15 cellular contexts compared by ENCODE assay signal in the genomic region with DNA sequence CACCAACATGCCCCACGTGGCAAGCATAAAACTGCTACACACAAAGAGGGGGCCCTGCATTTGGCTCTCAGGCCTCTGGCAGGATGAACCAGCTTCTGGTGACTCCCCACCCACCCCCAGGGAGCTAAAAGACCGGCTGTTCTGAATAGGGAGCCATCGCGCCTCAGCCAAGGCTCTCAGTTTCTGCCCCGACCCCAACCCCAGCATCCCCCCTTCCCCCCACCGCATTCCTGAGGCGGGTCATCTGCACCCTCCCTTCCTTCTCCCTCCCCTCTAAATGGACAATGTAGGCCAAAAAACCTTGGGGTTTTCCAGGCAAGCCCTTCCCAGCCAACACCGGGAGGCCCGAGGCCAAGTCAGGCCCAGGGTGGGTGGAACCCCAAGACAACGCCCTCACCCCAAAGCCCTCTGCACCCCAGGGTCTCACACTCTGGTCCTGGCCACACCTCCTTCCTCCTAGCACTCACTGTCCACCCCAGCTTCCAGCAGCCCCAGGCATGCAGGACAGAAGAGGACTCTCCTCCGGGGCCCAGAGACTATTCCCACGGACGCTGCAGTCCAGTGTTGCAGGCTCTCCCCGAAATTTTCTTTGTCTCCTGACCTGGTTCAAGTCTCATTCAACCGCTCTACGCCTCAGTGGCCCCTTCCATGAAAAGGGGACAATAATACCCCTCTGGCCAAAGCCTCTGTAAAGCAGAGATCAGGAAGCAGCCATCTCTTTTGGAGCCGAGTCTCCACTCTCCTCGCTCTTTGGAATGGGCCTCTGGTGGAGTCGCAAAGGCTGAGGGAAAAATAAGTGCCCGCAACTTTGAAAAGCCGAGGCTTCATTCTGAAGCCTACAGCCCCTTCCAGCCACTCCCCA. TPM values are rescaled to one million over a fixed set of nuclear protein-coding genes. Genes with fewer than 3 reads are reported as not detected.
DNase-seq lines count a peak whose midpoint lies in the region; ATAC-seq and TF ChIP-seq lines count a peak whose summit lies in the region.
"Had no signal": no experiment of that assay in that cellular context is flagged by ENCODE, and none has a peak within 500 bp of the region (broad histone marks: within the 10 kb centered on the region; RNA-seq: fewer than 3 reads in every experiment).

No MANE protein-coding gene starts in this region.

- peaks cover 15% of the 10 kb centered on the region for H3K27me3 ChIP-seq in thyroid gland

- H3K9me3 ChIP-seq in thyroid gland: no peaks in the 10 kb centered on the region

- TF ChIP-seq POLR2A in thyroid gland (IDR thresholded peaks at IDR 0.05): no peak

- intact Hi-C loops in thyroid gland (cut with DNase I): no loop called here

- H3K27ac Mint-ChIP-seq in brain (peak overlapping the region in 1 of 5 experiments; percentile 35), nephron (peak overlapping the region in 1 of 3 experiments; percentile 28)
- no peak overlapping the region for H3K27ac Mint-ChIP-seq in activated CD8-positive, alpha-beta T cell treated with anti-CD3 and anti-CD28 coated beads, Interleukin-2, amount 10 ng/mL, durations not matched to agents 7 days and 5 days
- H3K27ac Mint-ChIP-seq: immature natural killer cell had no signal

- H3K4me3 ChIP-seq in thyroid gland (replicated peaks in 1 of 3): peak overlapping the region in 1 of 3 donors; percentile 56

- H3K27me3 Mint-ChIP-seq in brain (peaks cover 77% of the 10 kb centered on the region), nephron (ENCODE audit: low read depth) (peaks cover 83% of the 10 kb centered on the region)
- peaks cover 38% of the 10 kb centered on the region for H3K27me3 Mint-ChIP-seq in activated CD8-positive, alpha-beta T cell treated with anti-CD3 and anti-CD28 coated beads, Interleukin-2, amount 10 ng/mL, durations not matched to agents 7 days and 5 days (ENCODE audit: low read depth)

- peaks cover 73 to 97% of the 10 kb centered on the region in 2 donors for H3K4me1 ChIP-seq in thyroid gland

- TF ChIP-seq CTCF in brain (conservative IDR thresholded peaks at IDR 0.05) (no peak), nephron (IDR thresholded peaks at IDR 0.05; ENCODE audit: unreplicated experiment in 3 of 3) (no peak), thyroid gland (IDR thresholded peaks at IDR 0.05) (no peak)

- no peaks in the 10 kb centered on the region for H3K36me3 ChIP-seq in thyroid gland

- H3K36me3 Mint-ChIP-seq in brain (no peaks in the 10 kb centered on the region), nephron (ENCODE audit: low read depth) (no peaks in the 10 kb centered on the region)
- peaks cover 5% of the 10 kb centered on the region for H3K36me3 Mint-ChIP-seq in activated CD8-positive, alpha-beta T cell treated with anti-CD3 and anti-CD28 coated beads, Interleukin-2, amount 10 ng/mL, durations not matched to agents 7 days and 5 days (ENCODE audit: low read depth)

- DNase-seq in activated effector memory CD4-positive, alpha-beta T cell treated with anti-CD3 and anti-CD28 coated beads, Interleukin-2, amount 50 U/mL, for 16 hours: peak; percentile 54
- DNase-seq in activated effector memory CD4-positive, alpha-beta T cell treated with Interleukin-2 at 50 U/mL for 16 hours: no peak
- DNase-seq in thyroid gland (no peak), NCI-H510A treated with DMSO at 0.1 percent for 48 hours (lab: John Stamatoyannopoulos, UW) (no peak)
- no peak for DNase-seq in activated CD8-positive, alpha-beta T cell treated with anti-CD3 and anti-CD28 coated beads, Interleukin-2, amount 10 ng/mL, durations not matched to agents 7 days and 5 days
- DNase-seq: activated CD4-positive, alpha-beta T cell treated with anti-CD3 and anti-CD28 coated beads for 48 hours; activated gamma-delta T cell; effector CD8-positive, alpha-beta T cell; immature natural killer cell; NCI-H2081; NCI-H82 had no signal

- peak overlapping the region in 2 of 3 donors; percentile 76 to 93 for H3K27ac ChIP-seq in thyroid gland

- CTCF ChIA-PET in activated CD8-positive, alpha-beta T cell treated with anti-CD3 and anti-CD28 coated beads, Interleukin-2, amount 10 ng/mL, durations not matched to agents 7 days and 5 days (lab: Charles Lee): no interaction called here

- H3K4me1 Mint-ChIP-seq in brain (peaks cover 45% of the 10 kb centered on the region), nephron (peaks cover 37% of the 10 kb centered on the region)
- H3K4me1 Mint-ChIP-seq in activated CD8-positive, alpha-beta T cell treated with anti-CD3 and anti-CD28 coated beads, Interleukin-2, amount 10 ng/mL, durations not matched to agents 7 days and 5 days (ENCODE audit: low read depth): peaks cover 14% of the 10 kb centered on the region

- peak overlapping the region in 4 of 5 experiments; percentile 12 to 85 (median 23) for H3K4me3 Mint-ChIP-seq in brain
- H3K4me3 Mint-ChIP-seq in nephron: peak overlapping the region; percentile 25 to 66 (median 62)
- no peak overlapping the region for H3K4me3 Mint-ChIP-seq in activated CD8-positive, alpha-beta T cell treated with anti-CD3 and anti-CD28 coated beads, Interleukin-2, amount 10 ng/mL, durations not matched to agents 7 days and 5 days

- POLR2A ChIA-PET in activated CD8-positive, alpha-beta T cell treated with anti-CD3 and anti-CD28 coated beads, Interleukin-2, amount 10 ng/mL, durations not matched to agents 7 days and 5 days (lab: Charles Lee): no interaction called here

- 85 to 91% methylated on average over 21 of the region's 21 CpGs for WGBS in thyroid gland, 2 donors

- H3K9me3 Mint-ChIP-seq in brain (peaks cover 0 to 2% (median 0%) of the 10 kb centered on the region in 5 experiments), nephron (peaks cover 4% of the 10 kb centered on the region)
- no peaks in the 10 kb centered on the region for H3K9me3 Mint-ChIP-seq in activated CD8-positive, alpha-beta T cell treated with anti-CD3 and anti-CD28 coated beads, Interleukin-2, amount 10 ng/mL, durations not matched to agents 7 days and 5 days (ENCODE audit: insufficient read depth)

- no peak for ATAC-seq in HG03521 (IDR thresholded peaks at IDR 0.05; ENCODE audit: unreplicated experiment)
- no peak for ATAC-seq in activated CD8-positive, alpha-beta T cell treated with anti-CD3 and anti-CD28 coated beads, Interleukin-2, amount 10 ng/mL, durations not matched to agents 7 days and 5 days

RNA-seq across cellular contexts. Expression of gene CYP26B1, which starts 5.5 kb away (rescaled TPM):
- polyA plus RNA-seq in brain (ENCODE audit: insufficient read depth, low read depth, low replicate concordance): 3.4 TPM
- total RNA-seq in thyroid gland: 10 to 100 TPM; 11.8 to 24.2 (median 16.3) TPM
- not detected for total RNA-seq in activated CD8-positive, alpha-beta T cell treated with anti-CD3 and anti-CD28 coated beads, Interleukin-2, amount 10 ng/mL, durations not matched to agents 7 days and 5 days
- total RNA-seq: T-helper 2 cell treated with Interferon-gamma antibody and Interleukin-4, amounts not matched to agents 100 ng/mL and 5 ng/mL, for 36 hours had no signal
- polyA plus RNA-seq: immature natural killer cell had no signal

Comparison
In these comparisons a context has a peak if more than half of its experiments do, and no peak if none do; other contexts are left out.
1. RNA of gene CYP26B1, which starts 5.5 kb away (total RNA-seq): 11.8 to 24.2 TPM in thyroid gland; not detected in activated CD8-positive, alpha-beta T cell treated with anti-CD3 and anti-CD28 coated beads, Interleukin-2, amount 10 ng/mL, durations not matched to agents 7 days and 5 days; every median in the first group is over 10 times any median in the second.